In the genomic region with DNA sequence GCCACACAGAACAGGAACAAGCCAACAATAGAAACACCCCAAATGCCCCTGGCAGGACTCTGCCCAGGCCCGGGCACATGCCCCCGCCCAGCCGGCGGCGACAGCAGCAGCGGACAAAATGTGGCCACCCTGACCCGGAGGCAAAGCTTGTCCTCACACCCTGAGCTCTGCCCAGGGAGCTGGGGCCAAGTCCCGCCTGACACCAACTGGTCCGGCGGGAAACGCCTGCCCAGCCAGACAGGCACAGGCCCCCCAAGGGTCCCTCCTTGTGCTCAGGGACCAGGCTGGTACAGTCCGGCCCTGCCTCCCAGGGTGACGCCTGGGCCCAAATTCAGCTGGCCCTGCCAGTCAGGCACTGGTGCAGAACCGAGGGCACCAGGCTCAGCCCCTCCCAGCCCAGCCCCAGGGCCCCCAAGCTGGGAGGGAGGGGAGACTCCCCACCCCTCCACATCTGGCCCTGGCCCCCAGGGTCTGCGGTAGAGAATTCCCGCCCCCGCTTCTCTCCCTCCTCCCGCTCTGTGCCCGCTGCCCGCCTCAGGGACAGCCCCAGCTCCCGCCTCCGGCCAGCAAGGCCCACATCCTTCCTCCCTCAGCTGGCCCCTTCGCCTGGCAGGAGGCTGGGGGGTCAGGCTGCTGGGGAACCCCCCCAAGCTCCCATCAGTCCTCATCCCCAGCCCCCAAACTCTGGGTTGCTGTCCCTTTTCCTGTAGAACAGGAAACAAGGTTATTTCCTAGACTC, we compare ENCODE assay signal across 8 cellular contexts. TPM values are rescaled to one million over a fixed set of nuclear protein-coding genes. Genes with fewer than 3 reads are reported as not detected.
DNase-seq lines count a peak whose midpoint lies in the region; ATAC-seq and TF ChIP-seq lines count a peak whose summit lies in the region.

No MANE protein-coding gene starts in this region.

- peaks cover 64% of the 10 kb centered on the region for H3K4me1 ChIP-seq in HUES64 (ENCODE audit: insufficient read depth, low read length)

- peak overlapping the region; percentile 66 for H3K4me3 ChIP-seq in HUES64 (ENCODE audit: low read length)
- peak overlapping the region; percentile 85 for H3K4me3 ChIP-seq in brain microvascular endothelial cell (ENCODE audit: low read depth, low read length)

- H3K9ac ChIP-seq in HUES64 (ENCODE audit: low read depth, low read length) = no peak overlapping the region

- H3K4me3 Mint-ChIP-seq in stimulated activated memory B cell treated with anti-CD40 and anti-IgM and Interleukin-4, amounts not matched to agents 10 μg/mL and 1 μg/mL and 100 μg/mL, for 72 hours = peak overlapping the region; percentile 89

- ATAC-seq in stimulated activated memory B cell treated with anti-CD40 and anti-IgM and Interleukin-4, amounts not matched to agents 10 μg/mL and 1 μg/mL and 100 μg/mL, for 72 hours = peak; percentile 40
- no peak for ATAC-seq in GM18498 (IDR thresholded peaks at IDR 0.05; ENCODE audit: unreplicated experiment)

- no peak for TF ChIP-seq CTCF in brain microvascular endothelial cell (IDR thresholded peaks at IDR 0.05; ENCODE audit: low read depth, low read length, missing control alignments)

- H3K36me3 ChIP-seq in HUES64 (ENCODE audit: insufficient read depth, low read length) = no peaks in the 10 kb centered on the region
- H3K36me3 ChIP-seq in brain microvascular endothelial cell (replicated peaks) = no peaks in the 10 kb centered on the region

- H3K27ac ChIP-seq in HUES64 (ENCODE audit: low read depth, low read length) (no peak overlapping the region; the same call in 1 of the 2 replicates), brain microvascular endothelial cell (no peak overlapping the region)

- H3K27ac Mint-ChIP-seq in stimulated activated memory B cell treated with anti-CD40 and anti-IgM and Interleukin-4, amounts not matched to agents 10 μg/mL and 1 μg/mL and 100 μg/mL, for 72 hours = peak overlapping the region; percentile 80

- H3K9me3 ChIP-seq in HUES64 (ENCODE audit: insufficient read depth, low read depth, low read length) = no peaks in the 10 kb centered on the region

- in situ Hi-C loops in brain microvascular endothelial cell (cut with HindIII; ENCODE audit: low pct_ligation_motif_present, low sequenced_read_pairs) = no loop called here
- in situ Hi-C loops in KBM-7 (cut with MboI; ENCODE audit: low pct_unique_long_range_greater_than_20kb, low sequenced_read_pairs) = no loop called here

- H3K9me3 Mint-ChIP-seq in stimulated activated memory B cell treated with anti-CD40 and anti-IgM and Interleukin-4, amounts not matched to agents 10 μg/mL and 1 μg/mL and 100 μg/mL, for 72 hours = no peaks in the 10 kb centered on the region

- 33% methylated on average over 23 of the region's 23 CpGs for WGBS in HUES64

- H3K27me3 Mint-ChIP-seq in stimulated activated memory B cell treated with anti-CD40 and anti-IgM and Interleukin-4, amounts not matched to agents 10 μg/mL and 1 μg/mL and 100 μg/mL, for 72 hours = no peaks in the 10 kb centered on the region

- peaks cover 48% of the 10 kb centered on the region for H3K4me1 Mint-ChIP-seq in stimulated activated memory B cell treated with anti-CD40 and anti-IgM and Interleukin-4, amounts not matched to agents 10 μg/mL and 1 μg/mL and 100 μg/mL, for 72 hours

- H3K36me3 Mint-ChIP-seq in stimulated activated memory B cell treated with anti-CD40 and anti-IgM and Interleukin-4, amounts not matched to agents 10 μg/mL and 1 μg/mL and 100 μg/mL, for 72 hours = no peaks in the 10 kb centered on the region

- no peaks in the 10 kb centered on the region for H3K27me3 ChIP-seq in HUES64 (ENCODE audit: insufficient read depth, low read length)
- no peaks in the 10 kb centered on the region for H3K27me3 ChIP-seq in brain microvascular endothelial cell (replicated peaks)

- DNase-seq in C1 segment of cervical spinal cord (lab: John Stamatoyannopoulos, UW) (peak in 12 of 14 donors; percentile 31 to 87 (median 78)), brain microvascular endothelial cell (no peak), islet precursor cell (peak; percentile 69), GM19238 (ENCODE audit: insufficient read length, low spot score) (no peak), KBM-7 (no peak)

RNA-seq across cellular contexts. Expression of a gene that starts 2.0 kb away (rescaled TPM):
- polyA plus RNA-seq in HUES64 (2013, experiment 1 of 2) = 23.6 TPM
- polyA plus RNA-seq in HUES64 (2013, experiment 2 of 2) = 29.1 TPM

RNA-seq across cellular contexts. Expression of a gene that starts 33.0 kb away (rescaled TPM):
- polyA plus RNA-seq in HUES64 (2013, experiment 1 of 2) = 0.10 TPM
- polyA plus RNA-seq in HUES64 (2013, experiment 2 of 2) = 0.25 TPM

Comparison
In these comparisons a context has a peak if more than half of its experiments do, and no peak if none do; other contexts are left out.
1. DNase-seq: peak in C1 segment of cervical spinal cord (12 of 14) and islet precursor cell (single experiment); none in brain microvascular endothelial cell (single experiment), GM19238 (single experiment) and KBM-7 (single experiment).